Comparison of ENCODE assay signal across 1 cellular context in the genomic region with DNA sequence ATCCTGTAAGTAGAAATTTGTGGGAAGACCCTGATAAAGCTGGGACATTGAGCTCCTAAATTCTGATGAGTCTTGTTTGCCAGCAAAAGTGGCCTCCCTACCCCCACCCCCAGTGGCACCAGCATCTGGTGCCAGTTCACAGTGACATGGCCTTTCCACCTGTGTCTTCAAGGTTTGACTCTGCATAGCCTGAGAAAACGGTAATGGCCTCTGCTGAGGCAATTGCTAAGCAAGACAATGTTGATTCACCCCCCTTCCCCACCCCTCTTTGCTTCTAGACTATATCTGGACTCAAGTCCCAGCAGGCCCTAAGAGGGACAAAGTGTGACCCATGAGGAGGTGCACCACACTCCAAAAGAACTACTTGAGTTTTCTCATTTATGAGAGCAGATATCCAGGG.
A peak's percentile ranks its signal among the peaks of the same experiment; 100 is the strongest.
TF ChIP-seq lines count a peak whose summit lies in the region.

No MANE protein-coding gene starts in this region.

TF ChIP-seq in K562, 482 proteins besides CTCF, POLR2A, EP300 and RAD21 (continues in another document):
- TF ChIP-seq TRIM24 (IDR thresholded peaks at IDR 0.05): peak in 1 of 2 experiments; percentile 30; a peak in 2 of 4 replicates
- TF ChIP-seq CEBPG (CRISPR knock-in tag; IDR thresholded peaks at IDR 0.05): peak; percentile 76
- TF ChIP-seq CEBPG (tag; conservative IDR thresholded peaks at IDR 0.05 in 1 of 2, IDR thresholded peaks at IDR 0.05 in 1 of 2): peak in 1 of 2 experiments; percentile 87; a peak in 2 of 4 replicates
- TF ChIP-seq MAZ (CRISPR knock-in tag; conservative IDR thresholded peaks at IDR 0.05 in 1 of 2, IDR thresholded peaks at IDR 0.05 in 1 of 2): 0 out of 4 replicates have a peak, but pooled peaks of 1 of the 2 experiments have one; percentile 21
- TF ChIP-seq, protein P1, sequence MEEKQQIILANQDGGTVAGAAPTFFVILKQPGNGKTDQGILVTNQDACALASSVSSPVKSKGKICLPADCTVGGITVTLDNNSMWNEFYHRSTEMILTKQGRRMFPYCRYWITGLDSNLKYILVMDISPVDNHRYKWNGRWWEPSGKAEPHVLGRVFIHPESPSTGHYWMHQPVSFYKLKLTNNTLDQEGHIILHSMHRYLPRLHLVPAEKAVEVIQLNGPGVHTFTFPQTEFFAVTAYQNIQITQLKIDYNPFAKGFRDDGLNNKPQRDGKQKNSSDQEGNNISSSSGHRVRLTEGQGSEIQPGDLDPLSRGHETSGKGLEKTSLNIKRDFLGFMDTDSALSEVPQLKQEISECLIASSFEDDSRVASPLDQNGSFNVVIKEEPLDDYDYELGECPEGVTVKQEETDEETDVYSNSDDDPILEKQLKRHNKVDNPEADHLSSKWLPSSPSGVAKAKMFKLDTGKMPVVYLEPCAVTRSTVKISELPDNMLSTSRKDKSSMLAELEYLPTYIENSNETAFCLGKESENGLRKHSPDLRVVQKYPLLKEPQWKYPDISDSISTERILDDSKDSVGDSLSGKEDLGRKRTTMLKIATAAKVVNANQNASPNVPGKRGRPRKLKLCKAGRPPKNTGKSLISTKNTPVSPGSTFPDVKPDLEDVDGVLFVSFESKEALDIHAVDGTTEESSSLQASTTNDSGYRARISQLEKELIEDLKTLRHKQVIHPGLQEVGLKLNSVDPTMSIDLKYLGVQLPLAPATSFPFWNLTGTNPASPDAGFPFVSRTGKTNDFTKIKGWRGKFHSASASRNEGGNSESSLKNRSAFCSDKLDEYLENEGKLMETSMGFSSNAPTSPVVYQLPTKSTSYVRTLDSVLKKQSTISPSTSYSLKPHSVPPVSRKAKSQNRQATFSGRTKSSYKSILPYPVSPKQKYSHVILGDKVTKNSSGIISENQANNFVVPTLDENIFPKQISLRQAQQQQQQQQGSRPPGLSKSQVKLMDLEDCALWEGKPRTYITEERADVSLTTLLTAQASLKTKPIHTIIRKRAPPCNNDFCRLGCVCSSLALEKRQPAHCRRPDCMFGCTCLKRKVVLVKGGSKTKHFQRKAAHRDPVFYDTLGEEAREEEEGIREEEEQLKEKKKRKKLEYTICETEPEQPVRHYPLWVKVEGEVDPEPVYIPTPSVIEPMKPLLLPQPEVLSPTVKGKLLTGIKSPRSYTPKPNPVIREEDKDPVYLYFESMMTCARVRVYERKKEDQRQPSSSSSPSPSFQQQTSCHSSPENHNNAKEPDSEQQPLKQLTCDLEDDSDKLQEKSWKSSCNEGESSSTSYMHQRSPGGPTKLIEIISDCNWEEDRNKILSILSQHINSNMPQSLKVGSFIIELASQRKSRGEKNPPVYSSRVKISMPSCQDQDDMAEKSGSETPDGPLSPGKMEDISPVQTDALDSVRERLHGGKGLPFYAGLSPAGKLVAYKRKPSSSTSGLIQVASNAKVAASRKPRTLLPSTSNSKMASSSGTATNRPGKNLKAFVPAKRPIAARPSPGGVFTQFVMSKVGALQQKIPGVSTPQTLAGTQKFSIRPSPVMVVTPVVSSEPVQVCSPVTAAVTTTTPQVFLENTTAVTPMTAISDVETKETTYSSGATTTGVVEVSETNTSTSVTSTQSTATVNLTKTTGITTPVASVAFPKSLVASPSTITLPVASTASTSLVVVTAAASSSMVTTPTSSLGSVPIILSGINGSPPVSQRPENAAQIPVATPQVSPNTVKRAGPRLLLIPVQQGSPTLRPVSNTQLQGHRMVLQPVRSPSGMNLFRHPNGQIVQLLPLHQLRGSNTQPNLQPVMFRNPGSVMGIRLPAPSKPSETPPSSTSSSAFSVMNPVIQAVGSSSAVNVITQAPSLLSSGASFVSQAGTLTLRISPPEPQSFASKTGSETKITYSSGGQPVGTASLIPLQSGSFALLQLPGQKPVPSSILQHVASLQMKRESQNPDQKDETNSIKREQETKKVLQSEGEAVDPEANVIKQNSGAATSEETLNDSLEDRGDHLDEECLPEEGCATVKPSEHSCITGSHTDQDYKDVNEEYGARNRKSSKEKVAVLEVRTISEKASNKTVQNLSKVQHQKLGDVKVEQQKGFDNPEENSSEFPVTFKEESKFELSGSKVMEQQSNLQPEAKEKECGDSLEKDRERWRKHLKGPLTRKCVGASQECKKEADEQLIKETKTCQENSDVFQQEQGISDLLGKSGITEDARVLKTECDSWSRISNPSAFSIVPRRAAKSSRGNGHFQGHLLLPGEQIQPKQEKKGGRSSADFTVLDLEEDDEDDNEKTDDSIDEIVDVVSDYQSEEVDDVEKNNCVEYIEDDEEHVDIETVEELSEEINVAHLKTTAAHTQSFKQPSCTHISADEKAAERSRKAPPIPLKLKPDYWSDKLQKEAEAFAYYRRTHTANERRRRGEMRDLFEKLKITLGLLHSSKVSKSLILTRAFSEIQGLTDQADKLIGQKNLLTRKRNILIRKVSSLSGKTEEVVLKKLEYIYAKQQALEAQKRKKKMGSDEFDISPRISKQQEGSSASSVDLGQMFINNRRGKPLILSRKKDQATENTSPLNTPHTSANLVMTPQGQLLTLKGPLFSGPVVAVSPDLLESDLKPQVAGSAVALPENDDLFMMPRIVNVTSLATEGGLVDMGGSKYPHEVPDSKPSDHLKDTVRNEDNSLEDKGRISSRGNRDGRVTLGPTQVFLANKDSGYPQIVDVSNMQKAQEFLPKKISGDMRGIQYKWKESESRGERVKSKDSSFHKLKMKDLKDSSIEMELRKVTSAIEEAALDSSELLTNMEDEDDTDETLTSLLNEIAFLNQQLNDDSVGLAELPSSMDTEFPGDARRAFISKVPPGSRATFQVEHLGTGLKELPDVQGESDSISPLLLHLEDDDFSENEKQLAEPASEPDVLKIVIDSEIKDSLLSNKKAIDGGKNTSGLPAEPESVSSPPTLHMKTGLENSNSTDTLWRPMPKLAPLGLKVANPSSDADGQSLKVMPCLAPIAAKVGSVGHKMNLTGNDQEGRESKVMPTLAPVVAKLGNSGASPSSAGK (IDR thresholded peaks at IDR 0.05): peak; percentile 19; the same call in 1 of the 2 replicates
- TF ChIP-seq NR2C2 (CRISPR knock-in tag; IDR thresholded peaks at IDR 0.05): no peak
- peak; percentile 47 for TF ChIP-seq NR2C2 (tag; IDR thresholded peaks at IDR 0.05)
- 0 out of 2 replicates have a peak, but pooled peaks have one; percentile 18 for TF ChIP-seq HIVEP1 (CRISPR knock-in tag; IDR thresholded peaks at IDR 0.05)
- TF ChIP-seq, protein P2, sequence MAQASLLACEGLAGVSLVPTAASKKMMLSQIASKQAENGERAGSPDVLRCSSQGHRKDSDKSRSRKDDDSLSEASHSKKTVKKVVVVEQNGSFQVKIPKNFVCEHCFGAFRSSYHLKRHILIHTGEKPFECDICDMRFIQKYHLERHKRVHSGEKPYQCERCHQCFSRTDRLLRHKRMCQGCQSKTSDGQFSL (CRISPR knock-in tag; IDR thresholded peaks at IDR 0.05): no peak
- TF ChIP-seq, protein P2 (tag; IDR thresholded peaks at IDR 0.05): 0 out of 4 replicates have a peak, but pooled peaks of 1 of the 2 experiments have one; percentile 24
- TF ChIP-seq ZNF584 (CRISPR knock-in tag; IDR thresholded peaks at IDR 0.05; ENCODE audit: low read depth): peak; percentile 94
- TF ChIP-seq DMBX1 (CRISPR knock-in tag; IDR thresholded peaks at IDR 0.05; ENCODE audit: borderline replicate concordance): peak; percentile 84
- no peak for TF ChIP-seq TBL1XR1 (IDR thresholded peaks at IDR 0.05; ENCODE audit: low read length in 2 of 2)
- TF ChIP-seq, protein P3, sequence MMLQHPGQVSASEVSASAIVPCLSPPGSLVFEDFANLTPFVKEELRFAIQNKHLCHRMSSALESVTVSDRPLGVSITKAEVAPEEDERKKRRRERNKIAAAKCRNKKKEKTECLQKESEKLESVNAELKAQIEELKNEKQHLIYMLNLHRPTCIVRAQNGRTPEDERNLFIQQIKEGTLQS (IDR thresholded peaks at IDR 0.05): peak; percentile 30; the same call in 1 of the 2 replicates
- TF ChIP-seq, protein P3 (CRISPR knock-in tag; conservative IDR thresholded peaks at IDR 0.05): no peak
- TF ChIP-seq, protein P4, sequence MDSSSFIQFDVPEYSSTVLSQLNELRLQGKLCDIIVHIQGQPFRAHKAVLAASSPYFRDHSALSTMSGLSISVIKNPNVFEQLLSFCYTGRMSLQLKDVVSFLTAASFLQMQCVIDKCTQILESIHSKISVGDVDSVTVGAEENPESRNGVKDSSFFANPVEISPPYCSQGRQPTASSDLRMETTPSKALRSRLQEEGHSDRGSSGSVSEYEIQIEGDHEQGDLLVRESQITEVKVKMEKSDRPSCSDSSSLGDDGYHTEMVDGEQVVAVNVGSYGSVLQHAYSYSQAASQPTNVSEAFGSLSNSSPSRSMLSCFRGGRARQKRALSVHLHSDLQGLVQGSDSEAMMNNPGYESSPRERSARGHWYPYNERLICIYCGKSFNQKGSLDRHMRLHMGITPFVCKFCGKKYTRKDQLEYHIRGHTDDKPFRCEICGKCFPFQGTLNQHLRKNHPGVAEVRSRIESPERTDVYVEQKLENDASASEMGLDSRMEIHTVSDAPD (CRISPR knock-in tag; IDR thresholded peaks at IDR 0.05): no peak
- peak; percentile 88 for TF ChIP-seq ZNF175 (CRISPR knock-in tag; IDR thresholded peaks at IDR 0.05; ENCODE audit: low read depth)
- no peak for TF ChIP-seq ZNF77 (CRISPR knock-in tag; IDR thresholded peaks at IDR 0.05)
- no peak for TF ChIP-seq TAF15 (IDR thresholded peaks at IDR 0.05; ENCODE audit: low read depth, low read length)
- TF ChIP-seq, protein P5, sequence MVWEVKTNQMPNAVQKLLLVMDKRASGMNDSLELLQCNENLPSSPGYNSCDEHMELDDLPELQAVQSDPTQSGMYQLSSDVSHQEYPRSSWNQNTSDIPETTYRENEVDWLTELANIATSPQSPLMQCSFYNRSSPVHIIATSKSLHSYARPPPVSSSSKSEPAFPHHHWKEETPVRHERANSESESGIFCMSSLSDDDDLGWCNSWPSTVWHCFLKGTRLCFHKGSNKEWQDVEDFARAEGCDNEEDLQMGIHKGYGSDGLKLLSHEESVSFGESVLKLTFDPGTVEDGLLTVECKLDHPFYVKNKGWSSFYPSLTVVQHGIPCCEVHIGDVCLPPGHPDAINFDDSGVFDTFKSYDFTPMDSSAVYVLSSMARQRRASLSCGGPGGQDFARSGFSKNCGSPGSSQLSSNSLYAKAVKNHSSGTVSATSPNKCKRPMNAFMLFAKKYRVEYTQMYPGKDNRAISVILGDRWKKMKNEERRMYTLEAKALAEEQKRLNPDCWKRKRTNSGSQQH (CRISPR knock-in tag; IDR thresholded peaks at IDR 0.05): peak; percentile 57; the same call in 1 of the 2 replicates
- peak; percentile 28; the same call in 1 of the 2 replicates for TF ChIP-seq ZNF583 (CRISPR knock-in tag; IDR thresholded peaks at IDR 0.05)
- no peak for TF ChIP-seq ZNF184 (CRISPR knock-in tag; IDR thresholded peaks at IDR 0.05)
